ENCODE assay signal across 7 cellular contexts in the genomic region with DNA sequence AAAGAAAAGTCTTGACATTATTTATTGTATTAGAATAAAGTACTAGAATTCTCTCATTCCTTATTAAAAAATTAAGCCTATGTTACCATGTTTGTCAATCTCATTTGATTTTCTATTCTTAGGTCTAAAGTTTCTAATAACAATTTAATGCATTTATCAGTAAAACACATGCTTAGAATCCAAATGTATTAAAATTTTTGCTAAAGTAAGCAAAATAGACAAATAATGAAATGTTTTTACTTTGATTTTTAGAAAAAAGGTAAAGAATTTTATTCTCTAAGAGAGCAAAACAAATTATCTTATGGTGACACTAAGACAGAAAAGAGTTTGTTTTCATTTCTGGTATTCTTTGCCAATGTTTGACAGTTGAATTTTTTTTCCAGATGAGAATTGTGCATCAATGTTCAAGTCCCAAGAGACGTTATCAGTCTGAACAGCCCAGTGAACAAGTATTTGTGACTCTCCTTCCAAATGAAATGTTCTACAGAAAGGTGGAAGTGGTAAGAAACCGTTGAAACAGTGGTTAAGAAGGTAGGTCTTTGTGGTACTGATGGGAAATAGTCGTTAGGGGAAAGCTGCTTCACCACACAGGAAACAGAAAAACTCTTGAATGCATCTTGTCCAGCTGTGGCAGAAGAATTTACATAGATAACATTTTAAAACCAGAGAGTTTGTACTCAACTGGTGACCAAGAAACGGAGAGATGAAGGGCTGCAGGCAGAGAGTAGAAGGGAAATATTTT.
A peak's percentile ranks its signal among the peaks of the same experiment; 100 is the strongest.
DNase-seq lines count a peak whose midpoint lies in the region; ATAC-seq, FAIRE-seq and TF ChIP-seq lines count a peak whose summit lies in the region.

No MANE protein-coding gene starts in this region.

- H3K4me1 Mint-ChIP-seq in natural killer cell treated with Interleukin-12 subunit alpha and Interleukin-12 subunit beta and Interleukin-15 and Interleukin-18, amount 100 ng/mL, for 72 hours (ENCODE audit: low read depth in 2 of 2), result peaks cover 36 to 48% of the 10 kb centered on the region in 2 donors

- intact Hi-C loops in pancreas (cut with DNase I), result no loop called here
- intact Hi-C loops in breast epithelium (cut with DNase I; ENCODE audit: low total_unique reads), result no loop called here

- DNase-seq in GM19238 (ENCODE audit: insufficient read length, low spot score), result peak; percentile 30
- peak; percentile 25 for DNase-seq in RCC 7860 (ENCODE audit: low spot score)
- peak; percentile 76 for DNase-seq in natural killer cell treated with Interleukin-12 subunit alpha and Interleukin-12 subunit beta and Interleukin-15 and Interleukin-18, amount 100 ng/mL, for 72 hours (ENCODE audit: low spot score)
- DNase-seq in pancreas, result no peak
- no peak for DNase-seq in breast epithelium (ENCODE audit: low spot score in 2 of 2)
- no peak for DNase-seq in SW480 (ENCODE audit: low spot score)

- no peaks in the 10 kb centered on the region for H3K9me3 Mint-ChIP-seq in natural killer cell treated with Interleukin-12 subunit alpha and Interleukin-12 subunit beta and Interleukin-15 and Interleukin-18, amount 100 ng/mL, for 72 hours

- FAIRE-seq in RCC 7860 (lab: Jason Lieb, UNC) (peak; percentile 11), pancreas (lab: Jason Lieb, UNC) (no peak)

- ATAC-seq in HG02970 (IDR thresholded peaks at IDR 0.05; ENCODE audit: low FRiP score, unreplicated experiment) (peak; percentile 97), pancreas (no peak)
- peak; percentile 93 to 96 for ATAC-seq in natural killer cell treated with Interleukin-12 subunit alpha and Interleukin-12 subunit beta and Interleukin-15 and Interleukin-18, amount 100 ng/mL, for 72 hours

- H3K9me3 ChIP-seq in pancreas (no peaks in the 10 kb centered on the region), breast epithelium (no peaks in the 10 kb centered on the region)

- TF ChIP-seq CTCF in pancreas (IDR thresholded peaks at IDR 0.05) (no peak), breast epithelium (IDR thresholded peaks at IDR 0.05) (no peak)

- H3K27me3 ChIP-seq in pancreas, result no peaks in the 10 kb centered on the region
- no peaks in the 10 kb centered on the region for H3K27me3 ChIP-seq in breast epithelium

- H3K4me3 Mint-ChIP-seq in natural killer cell treated with Interleukin-12 subunit alpha and Interleukin-12 subunit beta and Interleukin-15 and Interleukin-18, amount 100 ng/mL, for 72 hours, result peak overlapping the region; percentile 71

- H3K27ac Mint-ChIP-seq in natural killer cell treated with Interleukin-12 subunit alpha and Interleukin-12 subunit beta and Interleukin-15 and Interleukin-18, amount 100 ng/mL, for 72 hours, result peak overlapping the region; percentile 86 to 99

- no peak overlapping the region for H3K4me3 ChIP-seq in pancreas
- H3K4me3 ChIP-seq in breast epithelium, result no peak overlapping the region

- no peaks in the 10 kb centered on the region for H3K4me1 ChIP-seq in pancreas
- H3K4me1 ChIP-seq in breast epithelium, result no peaks in the 10 kb centered on the region

- TF ChIP-seq POLR2A in breast epithelium (IDR thresholded peaks at IDR 0.05), result no peak

- H3K27ac ChIP-seq in pancreas, result no peak overlapping the region
- H3K27ac ChIP-seq in breast epithelium, result no peak overlapping the region

- no peaks in the 10 kb centered on the region for H3K27me3 Mint-ChIP-seq in natural killer cell treated with Interleukin-12 subunit alpha and Interleukin-12 subunit beta and Interleukin-15 and Interleukin-18, amount 100 ng/mL, for 72 hours

- H3K36me3 ChIP-seq in pancreas, result no peaks in the 10 kb centered on the region
- no peaks in the 10 kb centered on the region for H3K36me3 ChIP-seq in breast epithelium

- 21 to 38% methylated on average over 4 of the region's 4 CpGs for WGBS in pancreas, 2 donors

- peaks cover 33% of the 10 kb centered on the region for H3K36me3 Mint-ChIP-seq in natural killer cell treated with Interleukin-12 subunit alpha and Interleukin-12 subunit beta and Interleukin-15 and Interleukin-18, amount 100 ng/mL, for 72 hours

Comparison
In these comparisons a context has a peak if more than half of its experiments do, and no peak if none do; other contexts are left out.
1. DNase-seq: peak in GM19238 (single experiment), RCC 7860 (single experiment) and natural killer cell treated with Interleukin-12 subunit alpha and Interleukin-12 subunit beta and Interleukin-15 and Interleukin-18, amount 100 ng/mL, for 72 hours (single experiment); none in pancreas (0 of 6), breast epithelium (0 of 2) and SW480 (single experiment).
2. ATAC-seq: peak in HG02970 (single experiment) and natural killer cell treated with Interleukin-12 subunit alpha and Interleukin-12 subunit beta and Interleukin-15 and Interleukin-18, amount 100 ng/mL, for 72 hours (2 of 2); none in pancreas (0 of 4).